22 cellular contexts compared by ENCODE assay signal in genomic region chr11:45748801-45749200, GRCh38. TPM values are rescaled to one million over a fixed set of nuclear protein-coding genes. Genes with fewer than 3 reads are reported as not detected.
DNase-seq lines count a peak whose midpoint lies in the region; ATAC-seq and TF ChIP-seq lines count a peak whose summit lies in the region.
"Had no signal": no experiment of that assay in that cellular context is flagged by ENCODE, and none has a peak within 500 bp of the region (broad histone marks: within the 10 kb centered on the region; RNA-seq: fewer than 3 reads in every experiment).

No MANE protein-coding gene starts in this region.

- H3K79me2 ChIP-seq in OCI-LY7 (ENCODE audit: insufficient read depth, low read depth, low read length): no peaks in the 10 kb centered on the region

- in situ Hi-C loops in ACHN (cut with HindIII; ENCODE audit: low pct_ligation_motif_present, low pct_unique_long_range_greater_than_20kb, low sequenced_read_pairs): no loop called here

- DNase-seq in activated CD8-positive, alpha-beta T cell treated with anti-CD3 and anti-CD28 coated beads for 36 hours: no peak
- DNase-seq in activated CD8-positive, alpha-beta T cell treated with anti-CD3 and anti-CD28 coated beads, Interleukin-2, amount 10 ng/mL, durations not matched to agents 7 days and 5 days: no peak
- DNase-seq in OCI-LY7 (ENCODE audit: low spot score) (no peak), neural crest cell (ENCODE audit: low read depth, low spot score) (no peak), chondrocyte (ENCODE audit: low spot score) (no peak), SHP77 (lab: John Stamatoyannopoulos, UW) (no peak), ACHN (no peak)
- DNase-seq: 8988T; BE2C; CD4-positive, CD25-positive, alpha-beta regulatory T cell; COR-L47; DMS 273 treated with DMSO at 0.1 percent for 48 hours; EL; IMR-90; Karpas-422; MM.1S; NCI-H1092; NCI-H510A treated with DMSO at 0.1 percent for 48 hours; NCI-H82; PC-9 had no signal

- no peak for ATAC-seq in activated CD8-positive, alpha-beta T cell treated with anti-CD3 and anti-CD28 coated beads for 36 hours
- ATAC-seq in activated CD8-positive, alpha-beta T cell treated with anti-CD3 and anti-CD28 coated beads, Interleukin-2, amount 10 ng/mL, durations not matched to agents 7 days and 5 days: no peak

- peak; percentile 18 for TF ChIP-seq CTCF in activated CD8-positive, alpha-beta T cell treated with anti-CD3 and anti-CD28 coated beads for 36 hours (IDR thresholded peaks at IDR 0.05)
- TF ChIP-seq CTCF in GM12875 (IDR thresholded peaks at IDR 0.05; ENCODE audit: borderline replicate concordance, insufficient read depth, low read depth, low read length) (0 out of 2 replicates have a peak, but pooled peaks have one; percentile 4), OCI-LY7 (conservative IDR thresholded peaks at IDR 0.05; ENCODE audit: low read length) (0 out of 2 replicates have a peak, but pooled peaks have one; percentile 17), neural crest cell (conservative IDR thresholded peaks at IDR 0.05) (peak; percentile 16), chondrocyte (IDR thresholded peaks at IDR 0.05) (no peak)

- no peak overlapping the region for H3K4me3 Mint-ChIP-seq in activated CD8-positive, alpha-beta T cell treated with anti-CD3 and anti-CD28 coated beads for 36 hours
- no peak overlapping the region for H3K4me3 Mint-ChIP-seq in activated CD8-positive, alpha-beta T cell treated with anti-CD3 and anti-CD28 coated beads, Interleukin-2, amount 10 ng/mL, durations not matched to agents 7 days and 5 days
- H3K4me3 Mint-ChIP-seq in neural crest cell (no peak overlapping the region), chondrocyte (ENCODE audit: unreplicated experiment) (no peak overlapping the region)
- H3K4me3 Mint-ChIP-seq: CD4-positive, CD25-positive, alpha-beta regulatory T cell had no signal

- no peaks in the 10 kb centered on the region for H3K9me2 ChIP-seq in OCI-LY7 (ENCODE audit: insufficient read depth, low read length)

- H3K4me3 ChIP-seq in GM12875 (ENCODE audit: low read depth, low read length): no peak overlapping the region
- H3K4me3 ChIP-seq in OCI-LY7 (ENCODE audit: low read depth, low read length, poor library complexity, severe bottlenecking): no peak overlapping the region
- H3K4me3 ChIP-seq: PC-9 had no signal

- no peaks in the 10 kb centered on the region for H3K9me3 ChIP-seq in OCI-LY7 (ENCODE audit: low read length)
- H3K9me3 ChIP-seq: BE2C had no signal

- no TSS peak for BruUV-seq in OCI-LY7 (replicated peaks; lab: Mats Ljungman, UMichigan)

- H3K27me3 Mint-ChIP-seq in activated CD8-positive, alpha-beta T cell treated with anti-CD3 and anti-CD28 coated beads for 36 hours: peaks cover 11% of the 10 kb centered on the region
- H3K27me3 Mint-ChIP-seq in activated CD8-positive, alpha-beta T cell treated with anti-CD3 and anti-CD28 coated beads, Interleukin-2, amount 10 ng/mL, durations not matched to agents 7 days and 5 days (ENCODE audit: low read depth): peaks cover 13% of the 10 kb centered on the region
- H3K27me3 Mint-ChIP-seq in neural crest cell (ENCODE audit: low read depth) (peaks cover 19% of the 10 kb centered on the region), chondrocyte (ENCODE audit: low read depth) (peaks cover 38% of the 10 kb centered on the region)

- intact Hi-C loops in activated CD8-positive, alpha-beta T cell treated with anti-CD3 and anti-CD28 coated beads for 36 hours (cut with micrococcal nuclease): no loop called here
- intact Hi-C loops in OCI-LY7 (cut with micrococcal nuclease; ENCODE audit: unreplicated experiment): no loop called here

- POLR2A ChIA-PET in activated CD8-positive, alpha-beta T cell treated with anti-CD3 and anti-CD28 coated beads for 36 hours (lab: Charles Lee): no interaction called here
- POLR2A ChIA-PET in activated CD8-positive, alpha-beta T cell treated with anti-CD3 and anti-CD28 coated beads, Interleukin-2, amount 10 ng/mL, durations not matched to agents 7 days and 5 days (lab: Charles Lee): no interaction called here
- POLR2A ChIA-PET in OCI-LY7 (lab: Charles Lee): no interaction called here

- H3K4me2 ChIP-seq in OCI-LY7 (ENCODE audit: low read length): no peak overlapping the region
- H3K4me2 ChIP-seq: PC-9 had no signal

- no peak overlapping the region for H2AFZ ChIP-seq in OCI-LY7 (ENCODE audit: low read length)
- H2AFZ ChIP-seq: PC-9 had no signal

- H3K36me3 ChIP-seq in OCI-LY7 (ENCODE audit: insufficient read depth, low read length): no peaks in the 10 kb centered on the region
- H3K36me3 ChIP-seq: BE2C had no signal

- no peaks in the 10 kb centered on the region for H3K9me3 Mint-ChIP-seq in activated CD8-positive, alpha-beta T cell treated with anti-CD3 and anti-CD28 coated beads for 36 hours
- no peaks in the 10 kb centered on the region for H3K9me3 Mint-ChIP-seq in activated CD8-positive, alpha-beta T cell treated with anti-CD3 and anti-CD28 coated beads, Interleukin-2, amount 10 ng/mL, durations not matched to agents 7 days and 5 days (ENCODE audit: insufficient read depth)
- H3K9me3 Mint-ChIP-seq in neural crest cell (no peaks in the 10 kb centered on the region), chondrocyte (ENCODE audit: low read depth) (no peaks in the 10 kb centered on the region)

- no peaks in the 10 kb centered on the region for H4K20me1 ChIP-seq in OCI-LY7 (ENCODE audit: insufficient read depth, low read length)

- no peaks in the 10 kb centered on the region for H3K4me1 Mint-ChIP-seq in activated CD8-positive, alpha-beta T cell treated with anti-CD3 and anti-CD28 coated beads for 36 hours (ENCODE audit: low read depth)
- H3K4me1 Mint-ChIP-seq in activated CD8-positive, alpha-beta T cell treated with anti-CD3 and anti-CD28 coated beads, Interleukin-2, amount 10 ng/mL, durations not matched to agents 7 days and 5 days (ENCODE audit: low read depth): no peaks in the 10 kb centered on the region
- H3K4me1 Mint-ChIP-seq in neural crest cell: peaks cover 16% of the 10 kb centered on the region
- peaks cover 54% of the 10 kb centered on the region for H3K4me1 Mint-ChIP-seq in chondrocyte (ENCODE audit: low read depth)
- H3K4me1 Mint-ChIP-seq: CD4-positive, CD25-positive, alpha-beta regulatory T cell had no signal

- CTCF ChIA-PET in activated CD8-positive, alpha-beta T cell treated with anti-CD3 and anti-CD28 coated beads for 36 hours (lab: Charles Lee): no interaction called here
- CTCF ChIA-PET in activated CD8-positive, alpha-beta T cell treated with anti-CD3 and anti-CD28 coated beads, Interleukin-2, amount 10 ng/mL, durations not matched to agents 7 days and 5 days (lab: Charles Lee): interaction anchor here (1.0 kb wide), 1 partner anchor 23 kb away, joined by 5 read pairs; no protein-coding TSS in a partner anchor
- CTCF ChIA-PET in OCI-LY7 (lab: Charles Lee; ENCODE audit: unreplicated experiment): no interaction called here

- H3K4me1 ChIP-seq in OCI-LY7 (ENCODE audit: insufficient read depth, low read length, poor library complexity, severe bottlenecking): no peaks in the 10 kb centered on the region
- H3K4me1 ChIP-seq: BE2C had no signal

- H3K27ac Mint-ChIP-seq in activated CD8-positive, alpha-beta T cell treated with anti-CD3 and anti-CD28 coated beads for 36 hours: no peak overlapping the region
- no peak overlapping the region for H3K27ac Mint-ChIP-seq in activated CD8-positive, alpha-beta T cell treated with anti-CD3 and anti-CD28 coated beads, Interleukin-2, amount 10 ng/mL, durations not matched to agents 7 days and 5 days
- H3K27ac Mint-ChIP-seq in neural crest cell (ENCODE audit: unreplicated experiment): no peak overlapping the region
- no peak overlapping the region for H3K27ac Mint-ChIP-seq in chondrocyte (ENCODE audit: unreplicated experiment)
- H3K27ac Mint-ChIP-seq: CD4-positive, CD25-positive, alpha-beta regulatory T cell had no signal

- H3K36me3 Mint-ChIP-seq in activated CD8-positive, alpha-beta T cell treated with anti-CD3 and anti-CD28 coated beads for 36 hours (ENCODE audit: low read depth): no peaks in the 10 kb centered on the region
- no peaks in the 10 kb centered on the region for H3K36me3 Mint-ChIP-seq in activated CD8-positive, alpha-beta T cell treated with anti-CD3 and anti-CD28 coated beads, Interleukin-2, amount 10 ng/mL, durations not matched to agents 7 days and 5 days (ENCODE audit: low read depth)
- H3K36me3 Mint-ChIP-seq in neural crest cell (ENCODE audit: low read depth): no peaks in the 10 kb centered on the region
- H3K36me3 Mint-ChIP-seq in chondrocyte (ENCODE audit: low read depth): no peaks in the 10 kb centered on the region
- H3K36me3 Mint-ChIP-seq: CD4-positive, CD25-positive, alpha-beta regulatory T cell had no signal

- no peak overlapping the region for H3K27ac ChIP-seq in OCI-LY7 (ENCODE audit: low read depth, low read length, poor library complexity, severe bottlenecking)
- H3K27ac ChIP-seq: PC-9, RWPE1 had no signal

RNA-seq across cellular contexts. Expression of gene SLC35C1, which starts 56.1 kb away (rescaled TPM):
- 1 to 10 TPM; 9.3 to 9.4 TPM for total RNA-seq in activated CD8-positive, alpha-beta T cell treated with anti-CD3 and anti-CD28 coated beads for 36 hours
- total RNA-seq in activated CD8-positive, alpha-beta T cell treated with anti-CD3 and anti-CD28 coated beads, Interleukin-2, amount 10 ng/mL, durations not matched to agents 7 days and 5 days: 10 to 100 TPM; 21.8 to 23.5 TPM
- 2.1 and 3.3 TPM in 2 replicates for total RNA-seq in OCI-LY7 (2014; rRNA removed; shearing (Covaris generic))
- total RNA-seq in OCI-LY7 (2022) (7.9 and 9.2 TPM in 2 replicates), neural crest cell (12.9 and 13.3 TPM in 2 replicates), chondrocyte (22.7 to 33.1 TPM (median 31.9 TPM) in 3 replicates)
